ENCODE assay signal across 19 cellular contexts in the genomic region with DNA sequence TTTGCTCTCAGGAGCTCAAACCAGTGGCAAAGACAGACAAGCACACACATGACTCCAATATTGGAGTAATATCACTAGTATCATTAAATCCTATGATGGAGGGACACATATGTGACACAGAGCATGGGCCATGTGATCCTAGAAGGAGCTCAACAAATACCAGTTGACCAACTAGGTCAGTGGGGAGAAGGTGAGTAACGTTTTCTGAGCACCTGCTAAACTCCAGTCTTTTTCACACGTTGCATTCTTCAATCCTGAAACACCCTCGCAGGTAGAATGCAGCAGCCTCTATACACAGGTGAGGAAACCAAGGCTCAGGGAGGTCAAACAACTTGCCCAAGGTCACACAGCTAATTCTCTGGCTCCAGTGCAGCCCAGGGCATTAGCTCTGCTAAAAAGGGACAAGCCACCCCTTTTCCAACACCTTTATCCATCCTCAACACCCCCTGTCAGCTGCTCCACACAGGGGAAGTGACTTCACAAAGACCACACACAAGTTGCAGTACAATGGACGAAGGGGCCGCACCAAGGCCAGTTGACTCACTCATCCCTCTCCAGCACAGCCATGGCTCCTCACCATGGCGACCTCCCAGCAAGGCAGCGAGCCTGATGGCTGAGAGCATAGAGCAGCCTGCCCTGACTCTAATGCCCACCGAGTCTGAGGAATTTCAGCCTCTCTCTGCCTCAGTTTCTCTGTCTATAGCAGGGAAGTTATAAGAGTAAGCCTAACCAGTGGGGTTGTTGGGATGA. TPM values are rescaled to one million over a fixed set of nuclear protein-coding genes. Genes with fewer than 3 reads are reported as not detected.
"Had no signal": no experiment of that assay in that cellular context is flagged by ENCODE, and none has a peak within 500 bp of the region (broad histone marks: within the 10 kb centered on the region; RNA-seq: fewer than 3 reads in every experiment).

No MANE protein-coding gene starts in this region.

- ATAC-seq: activated CD4-positive, CD25-positive, alpha-beta regulatory T cell treated with anti-CD3 and anti-CD28 coated beads, Interleukin-2, amount 50 U/mL, for 24 hours; activated CD8-positive, alpha-beta memory T cell treated with anti-CD3 and anti-CD28 coated beads, Interleukin-2, amount 10 ng/mL, durations not matched to agents 7 days and 5 days; heart left ventricle; mucosa of descending colon; naive thymus-derived CD8-positive, alpha-beta T cell had no signal

- H3K9me3 Mint-ChIP-seq: activated T-cell treated with anti-CD3 and anti-CD28 coated beads, Interleukin-2, amount 50 U/mL, for 24 hours; naive thymus-derived CD8-positive, alpha-beta T cell had no signal

- H3K36me3 Mint-ChIP-seq: activated CD8-positive, alpha-beta memory T cell treated with anti-CD3 and anti-CD28 coated beads, Interleukin-2, amount 10 ng/mL, durations not matched to agents 7 days and 5 days; activated naive CD8-positive, alpha-beta T cell; naive thymus-derived CD8-positive, alpha-beta T cell had no signal

- H3K27ac ChIP-seq: cardiac muscle cell, heart left ventricle, psoas muscle, sigmoid colon had no signal

- H3K4me1 ChIP-seq: heart left ventricle, psoas muscle, sigmoid colon had no signal

- H3K27me3 ChIP-seq: cardiac muscle cell had no signal

- H3K36me3 ChIP-seq: cardiac muscle cell, heart left ventricle, sigmoid colon had no signal

- H3K4me3 ChIP-seq: cardiac muscle cell, heart left ventricle, mucosa of descending colon, psoas muscle, sigmoid colon had no signal

- H3K27ac Mint-ChIP-seq: activated CD8-positive, alpha-beta memory T cell treated with anti-CD3 and anti-CD28 coated beads, Interleukin-2, amount 10 ng/mL, durations not matched to agents 7 days and 5 days; activated naive CD8-positive, alpha-beta T cell; activated T-cell treated with anti-CD3 and anti-CD28 coated beads, Interleukin-2, amount 50 U/mL, for 24 hours; naive thymus-derived CD8-positive, alpha-beta T cell had no signal

- H3K9me3 ChIP-seq: heart left ventricle, mucosa of descending colon, psoas muscle, sigmoid colon had no signal

- FAIRE-seq: endothelial cell of umbilical vein, islet of Langerhans had no signal

- DNase-seq: activated CD4-positive, alpha-beta T cell treated with anti-CD3 and anti-CD28 coated beads, Interleukin-2, amount 50 U/mL, for 4 hours; activated CD8-positive, alpha-beta memory T cell treated with anti-CD3 and anti-CD28 coated beads, Interleukin-2, amount 10 ng/mL, durations not matched to agents 7 days and 5 days; activated gamma-delta T cell; activated T-cell treated with anti-CD3 and anti-CD28 coated beads, Interleukin-2, amount 50 U/mL, for 24 hours; aorta; effector CD4-positive, alpha-beta T cell; foreskin melanocyte; heart left ventricle; mucosa of descending colon; naive thymus-derived CD8-positive, alpha-beta T cell; nucleus accumbens; psoas muscle; sigmoid colon had no signal

- H3K4me3 Mint-ChIP-seq: activated CD8-positive, alpha-beta memory T cell treated with anti-CD3 and anti-CD28 coated beads, Interleukin-2, amount 10 ng/mL, durations not matched to agents 7 days and 5 days; activated naive CD8-positive, alpha-beta T cell; activated T-cell treated with anti-CD3 and anti-CD28 coated beads, Interleukin-2, amount 50 U/mL, for 24 hours; naive thymus-derived CD8-positive, alpha-beta T cell had no signal

RNA-seq across cellular contexts. Expression of a gene that starts 4.4 kb away (rescaled TPM):
- total RNA-seq: activated CD8-positive, alpha-beta memory T cell treated with anti-CD3 and anti-CD28 coated beads, Interleukin-2, amount 10 ng/mL, durations not matched to agents 7 days and 5 days; cardiac muscle cell; naive thymus-derived CD8-positive, alpha-beta T cell had no signal
- polyA plus RNA-seq: cardiac muscle cell; naive thymus-derived CD8-positive, alpha-beta T cell had no signal

RNA-seq across cellular contexts. Expression of a gene that starts 53.7 kb away (rescaled TPM):
- total RNA-seq: activated CD8-positive, alpha-beta memory T cell treated with anti-CD3 and anti-CD28 coated beads, Interleukin-2, amount 10 ng/mL, durations not matched to agents 7 days and 5 days; cardiac muscle cell; endothelial cell of umbilical vein; naive thymus-derived CD8-positive, alpha-beta T cell; sigmoid colon; urinary bladder had no signal
- polyA plus RNA-seq: naive thymus-derived CD8-positive, alpha-beta T cell had no signal
